Comparison of ENCODE assay signal across 8 cellular contexts in genomic region chr15:89017370-89018066, GRCh38.
A peak's percentile ranks its signal among the peaks of the same experiment; 100 is the strongest.
DNase-seq lines count a peak whose midpoint lies in the region; ATAC-seq, FAIRE-seq and TF ChIP-seq lines count a peak whose summit lies in the region.

No MANE protein-coding gene starts in this region.

- peak; percentile 69 for ATAC-seq in HG03342 (IDR thresholded peaks at IDR 0.05; ENCODE audit: unreplicated experiment)
- ATAC-seq in activated CD8-positive, alpha-beta T cell treated with anti-CD3 and anti-CD28 coated beads for 36 hours: peak; percentile 90
- peak; percentile 50 for ATAC-seq in lung (ENCODE audit: insufficient read depth, low FRiP score)
- ATAC-seq in HG03521 (IDR thresholded peaks at IDR 0.05; ENCODE audit: unreplicated experiment): no peak

- H3K4me1 ChIP-seq in lung (ENCODE audit: control insufficient read depth in 2 of 2, insufficient read depth in 2 of 2, low read length in 2 of 2): peaks cover 0 to 14% of the 10 kb centered on the region in 2 donors

- H3K36me3 Mint-ChIP-seq in activated CD8-positive, alpha-beta T cell treated with anti-CD3 and anti-CD28 coated beads for 36 hours (ENCODE audit: low read depth): no peaks in the 10 kb centered on the region

- intact Hi-C loops in activated CD8-positive, alpha-beta T cell treated with anti-CD3 and anti-CD28 coated beads for 36 hours (cut with micrococcal nuclease): loop anchor here (5.0 kb wide), 1 partner anchor 115 kb away; no protein-coding TSS in a partner anchor

- DNase-seq in GM12891 (ENCODE audit: insufficient read length, low spot score): peak; percentile 52
- peak; percentile 76 for DNase-seq in NCI-H748 (lab: John Stamatoyannopoulos, UW; ENCODE audit: unreplicated experiment)
- peak; percentile 91 for DNase-seq in activated CD8-positive, alpha-beta T cell treated with anti-CD3 and anti-CD28 coated beads for 36 hours
- peak; percentile 82 for DNase-seq in effector CD4-positive, alpha-beta T cell
- DNase-seq in lung (ENCODE audit: low spot score): peak; percentile 75
- DNase-seq in stimulated activated CD4-positive, alpha-beta T cell treated with anti-CD3 and anti-CD28 coated beads, TNF-alpha, amount 100 ng/mL, for 1 hour (ENCODE audit: low read depth in 3 of 3, low spot score in 1 of 3): peak; percentile 64 to 81 (median 75)

- no peak overlapping the region for H3K4me3 ChIP-seq in lung

- no peaks in the 10 kb centered on the region for H3K9me3 Mint-ChIP-seq in activated CD8-positive, alpha-beta T cell treated with anti-CD3 and anti-CD28 coated beads for 36 hours

- H3K27me3 Mint-ChIP-seq in activated CD8-positive, alpha-beta T cell treated with anti-CD3 and anti-CD28 coated beads for 36 hours: peaks cover 5% of the 10 kb centered on the region

- TF ChIP-seq CTCF in activated CD8-positive, alpha-beta T cell treated with anti-CD3 and anti-CD28 coated beads for 36 hours (IDR thresholded peaks at IDR 0.05): peak; percentile 70
- TF ChIP-seq CTCF in lung (IDR thresholded peaks at IDR 0.05; ENCODE audit: control extremely low read depth, extremely low read depth): peak; percentile 40

- POLR2A ChIA-PET in activated CD8-positive, alpha-beta T cell treated with anti-CD3 and anti-CD28 coated beads for 36 hours (lab: Charles Lee): no interaction called here

- H3K9me3 ChIP-seq in lung (ENCODE audit: control insufficient read depth in 2 of 2, insufficient read depth in 1 of 2, low read length in 1 of 2): no peaks in the 10 kb centered on the region

- H3K4me1 Mint-ChIP-seq in activated CD8-positive, alpha-beta T cell treated with anti-CD3 and anti-CD28 coated beads for 36 hours (ENCODE audit: low read depth): peaks cover 12% of the 10 kb centered on the region

- H3K4me3 Mint-ChIP-seq in activated CD8-positive, alpha-beta T cell treated with anti-CD3 and anti-CD28 coated beads for 36 hours: peak overlapping the region; percentile 51

- H3K36me3 ChIP-seq in lung (ENCODE audit: control insufficient read depth in 2 of 2, insufficient read depth in 2 of 2, low read length in 2 of 2): no peaks in the 10 kb centered on the region

- no peak for TF ChIP-seq POLR2A in GM12891 (IDR thresholded peaks at IDR 0.05; ENCODE audit: low read depth, low read length)

- peak; percentile 78 for FAIRE-seq in GM12891 (lab: Jason Lieb, UNC)

- H3K27me3 ChIP-seq in lung (ENCODE audit: control insufficient read depth, insufficient read depth): no peaks in the 10 kb centered on the region

- H3K27ac Mint-ChIP-seq in activated CD8-positive, alpha-beta T cell treated with anti-CD3 and anti-CD28 coated beads for 36 hours: no peak overlapping the region

- peak overlapping the region; percentile 24 to 55 for H3K27ac ChIP-seq in lung (ENCODE audit: low read depth in 1 of 2, low read length in 1 of 2)

- 8 to 12% methylated on average over 38 of the region's 38 CpGs for WGBS in lung, 2 donors

- CTCF ChIA-PET in activated CD8-positive, alpha-beta T cell treated with anti-CD3 and anti-CD28 coated beads for 36 hours (lab: Charles Lee): interaction anchor here (0.5 to 3.9 kb wide), 10 partner anchors 8 to 138 kb away, joined by 3 to 40 read pairs (median 3); partner anchors contain the start of gene HAPLN3

TF ChIP-seq in GM12891, 5 proteins besides CTCF, POLR2A, EP300 and RAD21:
- TF ChIP-seq POU2F2 (IDR thresholded peaks at IDR 0.05; ENCODE audit: low read depth, low read length) (no peak), POLR2AphosphoS5 (IDR thresholded peaks at IDR 0.05; ENCODE audit: low read depth, low read length) (no peak), SPI1 (IDR thresholded peaks at IDR 0.05; ENCODE audit: low read depth, low read length) (no peak), PAX5 (IDR thresholded peaks at IDR 0.05; ENCODE audit: insufficient read depth, low read length, severe bottlenecking) (no peak), TAF1 (IDR thresholded peaks at IDR 0.05; ENCODE audit: low read depth, low read length) (no peak)
TF ChIP-seq in GM12891: peak in this region for 0.
